8 cellular contexts compared by ENCODE assay signal in the genomic region with DNA sequence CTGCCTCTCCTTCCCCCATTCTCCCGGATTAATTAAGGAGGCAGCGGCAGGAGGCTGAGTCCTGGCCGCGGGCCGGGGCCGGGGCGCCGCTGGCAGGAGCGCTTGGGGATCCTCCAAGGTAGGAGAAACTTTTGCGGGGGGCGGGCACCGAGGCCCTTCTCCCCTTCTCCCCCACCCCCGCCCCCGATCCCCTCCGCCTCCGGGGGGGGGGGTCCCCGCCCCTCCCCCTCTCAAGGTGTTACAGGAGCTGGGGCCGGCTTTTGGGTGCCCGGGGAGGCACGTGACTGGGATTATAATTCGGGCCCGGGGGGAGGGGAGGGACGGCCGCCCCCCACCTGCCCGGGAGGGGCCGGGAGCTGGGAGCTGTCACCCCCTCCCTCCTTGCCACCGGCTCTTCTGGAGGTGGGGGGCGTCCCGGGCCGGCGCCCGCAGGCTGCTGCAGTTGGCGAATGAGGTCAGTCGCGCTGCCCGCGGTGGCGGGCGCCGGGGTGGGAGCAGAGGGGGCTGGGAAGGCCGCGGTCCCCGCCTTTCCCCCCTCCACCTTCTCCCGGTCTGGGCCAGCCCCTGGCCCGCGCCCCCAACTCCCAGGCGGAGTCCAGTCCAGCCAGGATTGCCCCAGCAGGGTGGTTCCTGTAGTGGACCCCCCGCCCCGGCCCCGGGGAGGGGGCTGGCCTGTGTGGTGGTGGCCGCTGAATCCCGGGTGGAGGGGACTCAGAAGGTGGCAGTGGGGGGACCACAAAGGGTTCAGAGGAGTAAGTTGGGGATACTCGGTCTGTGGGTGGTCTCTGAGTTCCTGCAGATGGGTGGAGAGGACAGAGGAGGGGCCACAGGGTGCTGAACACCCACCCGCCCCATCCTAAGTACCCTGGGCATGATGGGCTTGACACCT. TPM values are rescaled to one million over a fixed set of nuclear protein-coding genes. Genes with fewer than 3 reads are reported as not detected.
DNase-seq lines count a peak whose midpoint lies in the region; ATAC-seq lines count a peak whose summit lies in the region.

No MANE protein-coding gene starts in this region.

- H3K36me3 ChIP-seq in skeletal muscle satellite cell (ENCODE audit: insufficient read depth, low read length) = peaks cover 3% of the 10 kb centered on the region

- peak overlapping the region; percentile 87 for H3K27ac ChIP-seq in right cardiac atrium (ENCODE audit: low read length)

- peak overlapping the region; percentile 38 for H3K4me3 Mint-ChIP-seq in activated naive CD4-positive, alpha-beta T cell treated with anti-CD3 and anti-CD28 coated beads, Interleukin-2, amount 10 ng/mL, durations not matched to agents 7 days and 5 days

- peaks cover 3% of the 10 kb centered on the region for H3K9me3 Mint-ChIP-seq in activated naive CD4-positive, alpha-beta T cell treated with anti-CD3 and anti-CD28 coated beads, Interleukin-2, amount 10 ng/mL, durations not matched to agents 7 days and 5 days

- CTCF ChIA-PET in activated naive CD4-positive, alpha-beta T cell treated with anti-CD3 and anti-CD28 coated beads, Interleukin-2, amount 10 ng/mL, durations not matched to agents 7 days and 5 days (lab: Charles Lee) = no interaction called here

- H3K9ac ChIP-seq in skeletal muscle satellite cell (ENCODE audit: low read depth, low read length) = peak overlapping the region; percentile 93

- no peaks in the 10 kb centered on the region for H3K4me1 ChIP-seq in right cardiac atrium (ENCODE audit: control insufficient read depth, insufficient read depth, low read length)
- peaks cover 45% of the 10 kb centered on the region for H3K4me1 ChIP-seq in skeletal muscle satellite cell (ENCODE audit: control insufficient read depth, insufficient read depth, low read length)

- DNase-seq in NCI-H2227 (lab: John Stamatoyannopoulos, UW; ENCODE audit: unreplicated experiment) (peak; percentile 62), NCI-H2227 treated with DMSO at 0.1 percent for 48 hours (lab: John Stamatoyannopoulos, UW) (no peak), right cardiac atrium (peak in 2 of 3 donors; percentile 50 to 76), NCI-H510A (lab: John Stamatoyannopoulos, UW) (no peak)
- DNase-seq in activated naive CD4-positive, alpha-beta T cell treated with anti-CD3 and anti-CD28 coated beads, Interleukin-2, amount 10 ng/mL, durations not matched to agents 7 days and 5 days = peak; percentile 28

- peak; percentile 18 to 28 for ATAC-seq in right cardiac atrium
- no peak for ATAC-seq in GM19035 (IDR thresholded peaks at IDR 0.05; ENCODE audit: unreplicated experiment)
- no peak for ATAC-seq in GM21367 (IDR thresholded peaks at IDR 0.05; ENCODE audit: unreplicated experiment)

- no peaks in the 10 kb centered on the region for H3K27me3 ChIP-seq in right cardiac atrium (ENCODE audit: control insufficient read depth, insufficient read depth)
- no peaks in the 10 kb centered on the region for H3K27me3 ChIP-seq in skeletal muscle satellite cell (ENCODE audit: control insufficient read depth, insufficient read depth, low read length)

- H3K36me3 Mint-ChIP-seq in activated naive CD4-positive, alpha-beta T cell treated with anti-CD3 and anti-CD28 coated beads, Interleukin-2, amount 10 ng/mL, durations not matched to agents 7 days and 5 days = peaks cover 2% of the 10 kb centered on the region

- intact Hi-C loops in right cardiac atrium (cut with DNase I) = loop anchor here in 2 of 4 donors (10.0 kb wide), 2 partner anchors 110 to 200 kb away; partner anchors contain the start of gene GTF2I (in 1 of the 2)

- peaks cover 21% of the 10 kb centered on the region for H3K4me1 Mint-ChIP-seq in activated naive CD4-positive, alpha-beta T cell treated with anti-CD3 and anti-CD28 coated beads, Interleukin-2, amount 10 ng/mL, durations not matched to agents 7 days and 5 days

- H3K4me3 ChIP-seq in right cardiac atrium (ENCODE audit: low read length) (peak overlapping the region; percentile 97), skeletal muscle satellite cell (ENCODE audit: low read length) (peak overlapping the region; percentile 83)

- H3K27ac Mint-ChIP-seq in activated naive CD4-positive, alpha-beta T cell treated with anti-CD3 and anti-CD28 coated beads, Interleukin-2, amount 10 ng/mL, durations not matched to agents 7 days and 5 days = no peak overlapping the region

- no peaks in the 10 kb centered on the region for H3K9me3 ChIP-seq in right cardiac atrium (ENCODE audit: control insufficient read depth, low read length)
- H3K9me3 ChIP-seq in skeletal muscle satellite cell (replicated peaks; ENCODE audit: low read length) = no peaks in the 10 kb centered on the region

- H3K4me2 ChIP-seq in skeletal muscle satellite cell (ENCODE audit: low read length) = peak overlapping the region; percentile 99

- peaks cover 68% of the 10 kb centered on the region for H3K27me3 Mint-ChIP-seq in activated naive CD4-positive, alpha-beta T cell treated with anti-CD3 and anti-CD28 coated beads, Interleukin-2, amount 10 ng/mL, durations not matched to agents 7 days and 5 days

- WGBS in right cardiac atrium = 5% methylated on average over 54 of the region's 54 CpGs

RNA-seq across cellular contexts. Expression of gene GTF2IRD1, which starts 0.6 kb away (rescaled TPM):
- total RNA-seq in right cardiac atrium = 10 to 100 TPM; 18.9 to 29.9 (median 21.4) TPM
- 10.6 TPM for polyA plus RNA-seq in right cardiac atrium
- total RNA-seq in skeletal muscle satellite cell (2012; rRNA removed) = 5.2 and 5.8 TPM in 2 replicates

Comparison
In these comparisons a context has a peak if more than half of its experiments do, and no peak if none do; other contexts are left out.
1. DNase-seq: peak in NCI-H2227 (single experiment), activated naive CD4-positive, alpha-beta T cell treated with anti-CD3 and anti-CD28 coated beads, Interleukin-2, amount 10 ng/mL, durations not matched to agents 7 days and 5 days (single experiment) and right cardiac atrium (2 of 3); none in NCI-H2227 treated with DMSO at 0.1 percent for 48 hours (single experiment) and NCI-H510A (single experiment).
2. ATAC-seq: peak in right cardiac atrium (2 of 2); none in GM19035 (single experiment) and GM21367 (single experiment).